In the genomic region with DNA sequence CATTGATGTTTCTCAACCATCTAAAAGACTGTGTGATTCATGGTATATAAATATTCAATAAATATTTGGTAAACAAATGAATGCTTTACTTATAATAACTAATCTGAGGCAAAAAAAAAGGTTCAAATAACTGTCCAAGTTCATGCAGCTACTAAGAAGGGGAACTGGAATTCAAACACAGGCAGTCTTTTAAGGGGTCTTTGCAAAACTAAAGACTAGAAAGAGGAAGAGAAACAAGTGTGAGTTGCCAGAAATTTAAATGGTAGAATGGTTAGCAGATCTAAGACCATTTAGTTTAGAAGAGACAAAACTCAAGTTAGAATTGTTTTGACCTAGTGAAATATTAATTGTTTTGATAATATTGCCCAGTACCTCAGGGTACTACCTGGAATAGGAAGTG, we compare ENCODE assay signal across 26 cellular contexts.
DNase-seq lines count a peak whose midpoint lies in the region; ATAC-seq, FAIRE-seq and TF ChIP-seq lines count a peak whose summit lies in the region.
"Had no signal": no experiment of that assay in that cellular context is flagged by ENCODE, and none has a peak within 500 bp of the region (broad histone marks: within the 10 kb centered on the region; RNA-seq: fewer than 3 reads in every experiment).

No MANE protein-coding gene starts in this region.

- no peaks in the 10 kb centered on the region for H3K79me2 ChIP-seq in OCI-LY7 (ENCODE audit: insufficient read depth, low read depth, low read length)

- no peak overlapping the region for H3K4me2 ChIP-seq in OCI-LY7 (ENCODE audit: low read length)

- no peaks in the 10 kb centered on the region for H3K9me3 ChIP-seq in OCI-LY7 (ENCODE audit: low read length)
- H3K9me3 ChIP-seq: right atrium auricular region had no signal

- ATAC-seq in GM18858 (IDR thresholded peaks at IDR 0.05; ENCODE audit: unreplicated experiment) = peak; percentile 72
- peak; percentile 59 for ATAC-seq in GM21529 (IDR thresholded peaks at IDR 0.05; ENCODE audit: unreplicated experiment)
- ATAC-seq in HG03469 (IDR thresholded peaks at IDR 0.05; ENCODE audit: unreplicated experiment) = peak; percentile 59
- ATAC-seq: Right ventricle myocardium inferior had no signal

- FAIRE-seq in frontal cortex (lab: Jason Lieb, UNC) = no peak
- FAIRE-seq: kidney had no signal

- H4K20me1 ChIP-seq in OCI-LY7 (ENCODE audit: insufficient read depth, low read length) = no peaks in the 10 kb centered on the region

- CTCF ChIA-PET in OCI-LY7 (lab: Charles Lee; ENCODE audit: unreplicated experiment) = interaction anchor here (0.6 kb wide), 1 partner anchor 164 kb away, joined by 3 read pairs; no protein-coding TSS in a partner anchor

- no peaks in the 10 kb centered on the region for H3K4me1 ChIP-seq in OCI-LY7 (ENCODE audit: insufficient read depth, low read length, poor library complexity, severe bottlenecking)
- H3K4me1 ChIP-seq: right atrium auricular region had no signal

- POLR2A ChIA-PET in OCI-LY7 (lab: Charles Lee) = no interaction called here

- TF ChIP-seq CTCF in OCI-LY7 (conservative IDR thresholded peaks at IDR 0.05; ENCODE audit: low read length) = no peak

- no TSS peak for BruUV-seq in OCI-LY7 (replicated peaks; lab: Mats Ljungman, UMichigan)

- H3K9me2 ChIP-seq in OCI-LY7 (ENCODE audit: insufficient read depth, low read length) = no peaks in the 10 kb centered on the region

- H3K36me3 ChIP-seq in OCI-LY7 (ENCODE audit: insufficient read depth, low read length) = no peaks in the 10 kb centered on the region
- H3K36me3 ChIP-seq: right atrium auricular region had no signal

- H3K4me3 ChIP-seq in OCI-LY7 (ENCODE audit: low read depth, low read length, poor library complexity, severe bottlenecking) = no peak overlapping the region
- H3K4me3 ChIP-seq: lung, right atrium auricular region had no signal

- intact Hi-C loops in OCI-LY7 (cut with micrococcal nuclease; ENCODE audit: unreplicated experiment) = no loop called here

- peak; percentile 29 for DNase-seq in globus pallidus (ENCODE audit: low spot score)
- no peak for DNase-seq in frontal cortex (ENCODE audit: low spot score in 2 of 2)
- DNase-seq in cerebellum (ENCODE audit: low spot score) = no peak
- DNase-seq in activated CD4-positive, alpha-beta T cell treated with anti-CD3 and anti-CD28 coated beads, Interleukin-2, amount 50 U/mL, for 1 hour = no peak
- DNase-seq in OCI-LY7 (ENCODE audit: low spot score) = no peak
- DNase-seq: activated CD4-positive, alpha-beta T cell treated with anti-CD3 and anti-CD28 coated beads, Interleukin-2, amount 50 U/mL, for 48 hours; activated naive CD4-positive, alpha-beta T cell treated with anti-CD3 and anti-CD28 coated beads, Interleukin-2, amount 10 ng/mL, durations not matched to agents 7 days and 5 days; anterior cingulate cortex; caudate nucleus; DMS153; foreskin melanocyte; GDM1; HFFc6; IMR-90; kidney; NCI-H187 treated with DMSO at 0.1 percent for 48 hours; NCI-H446 treated with DMSO at 0.1 percent for 48 hours; substantia nigra had no signal

- H2AFZ ChIP-seq in OCI-LY7 (ENCODE audit: low read length) = no peak overlapping the region

- no peak overlapping the region for H3K27ac ChIP-seq in OCI-LY7 (ENCODE audit: low read depth, low read length, poor library complexity, severe bottlenecking)
- H3K27ac ChIP-seq: HL-60, right atrium auricular region, VCaP had no signal
